Comparison of ENCODE assay signal across 14 cellular contexts in the genomic region with DNA sequence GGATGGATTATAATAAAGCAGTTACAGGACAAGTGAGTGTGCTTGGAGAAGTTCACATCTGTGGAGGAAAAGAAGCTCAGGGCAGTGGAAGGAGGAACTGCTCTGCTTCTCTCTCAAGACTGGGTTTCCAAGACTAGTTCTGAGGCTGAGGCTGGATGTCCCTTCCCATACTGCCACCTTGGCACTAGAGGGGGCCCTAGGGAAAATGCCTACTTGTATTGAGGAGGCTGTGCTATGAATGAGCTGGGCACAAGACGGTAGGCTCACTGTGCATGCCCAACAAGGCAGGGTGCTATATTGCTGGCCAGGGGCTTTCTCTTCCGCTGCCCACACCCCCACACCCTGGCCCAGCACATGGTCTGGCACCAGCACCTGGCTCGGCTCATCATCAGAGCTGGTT.
A peak's percentile ranks its signal among the peaks of the same experiment; 100 is the strongest.
DNase-seq lines count a peak whose midpoint lies in the region; ATAC-seq and TF ChIP-seq lines count a peak whose summit lies in the region.
"Had no signal": no experiment of that assay in that cellular context is flagged by ENCODE, and none has a peak within 500 bp of the region (broad histone marks: within the 10 kb centered on the region; RNA-seq: fewer than 3 reads in every experiment).

No MANE protein-coding gene starts in this region.

- ATAC-seq in GM18498 (IDR thresholded peaks at IDR 0.05; ENCODE audit: unreplicated experiment) (no peak), GM21737 (IDR thresholded peaks at IDR 0.05; ENCODE audit: unreplicated experiment) (no peak)

- peak; percentile 23; the same call in 1 of the 2 replicates for TF ChIP-seq CTCF in AG10803 (conservative IDR thresholded peaks at IDR 0.05; ENCODE audit: low read length)
- no peak for TF ChIP-seq CTCF in nephron progenitor cell (IDR thresholded peaks at IDR 0.05)

- H3K4me1 ChIP-seq in iPS DF 6.9 (ENCODE audit: control insufficient read depth, insufficient read depth, low read length): no peaks in the 10 kb centered on the region

- H3K27me3 Mint-ChIP-seq in nephron progenitor cell (ENCODE audit: low read depth, poor library complexity): no peaks in the 10 kb centered on the region
- H3K27me3 Mint-ChIP-seq: activated CD4-positive, alpha-beta T cell treated with anti-CD3 and anti-CD28 coated beads, Interleukin-2, amount 10 ng/mL, durations not matched to agents 7 days and 5 days; activated naive CD8-positive, alpha-beta T cell had no signal

- H3K36me3 ChIP-seq in H7 (replicated peaks; ENCODE audit: control insufficient read depth, insufficient read depth, low read length): no peaks in the 10 kb centered on the region
- H3K36me3 ChIP-seq in iPS DF 6.9 (ENCODE audit: control insufficient read depth, insufficient read depth, low read length): no peaks in the 10 kb centered on the region

- no peak overlapping the region for H3K27ac ChIP-seq in iPS DF 6.9 (ENCODE audit: low read length)

- DNase-seq in AG10803 (ENCODE audit: low read depth) (no peak), H7 (peak; percentile 68), RPMI8226 (peak; percentile 28), iPS DF 6.9 (ENCODE audit: low read depth, low spot score) (peak; percentile 9), nephron progenitor cell (no peak), NCI-H774 (lab: John Stamatoyannopoulos, UW) (no peak)
- DNase-seq: activated CD4-positive, alpha-beta T cell treated with anti-CD3 and anti-CD28 coated beads, Interleukin-2, amount 10 ng/mL, durations not matched to agents 7 days and 5 days; NCI-H187; stimulated activated CD8-positive, alpha-beta memory T cell treated with anti-CD3 and anti-CD28 coated beads, Interleukin-4, amount 100 ng/mL, for 48 hours had no signal

- H3K4me3 ChIP-seq in AG10803 (ENCODE audit: low read length) (no peak overlapping the region), H7 (ENCODE audit: insufficient read depth, low read depth, low read length) (no peak overlapping the region), iPS DF 6.9 (ENCODE audit: low read length) (no peak overlapping the region)
- H3K4me3 ChIP-seq: dorsolateral prefrontal cortex, skin epidermis had no signal

- no peaks in the 10 kb centered on the region for H3K27me3 ChIP-seq in H7 (ENCODE audit: control insufficient read depth, insufficient read depth, low read length)
- H3K27me3 ChIP-seq in iPS DF 6.9 (ENCODE audit: control insufficient read depth, insufficient read depth, low read length): no peaks in the 10 kb centered on the region
- H3K27me3 ChIP-seq: dorsolateral prefrontal cortex had no signal

- WGBS in iPS DF 6.9 (ENCODE audit: insufficient coverage, insufficient read length): no CpG with 5 or more reads among the region's 3 CpGs

- H3K4me3 Mint-ChIP-seq in nephron progenitor cell: no peak overlapping the region
- H3K4me3 Mint-ChIP-seq: activated CD4-positive, alpha-beta T cell treated with anti-CD3 and anti-CD28 coated beads, Interleukin-2, amount 10 ng/mL, durations not matched to agents 7 days and 5 days; activated naive CD8-positive, alpha-beta T cell had no signal

- peaks cover 10% of the 10 kb centered on the region for H3K36me3 Mint-ChIP-seq in nephron progenitor cell (ENCODE audit: low read depth)
- H3K36me3 Mint-ChIP-seq: activated naive CD8-positive, alpha-beta T cell had no signal

- no peaks in the 10 kb centered on the region for H3K9me3 ChIP-seq in iPS DF 6.9 (ENCODE audit: control insufficient read depth, insufficient read depth, low read length)

- peaks cover 26% of the 10 kb centered on the region for H3K4me1 Mint-ChIP-seq in nephron progenitor cell
- H3K4me1 Mint-ChIP-seq: activated CD4-positive, alpha-beta T cell treated with anti-CD3 and anti-CD28 coated beads, Interleukin-2, amount 10 ng/mL, durations not matched to agents 7 days and 5 days had no signal

- no peaks in the 10 kb centered on the region for H3K9me3 Mint-ChIP-seq in nephron progenitor cell
- H3K9me3 Mint-ChIP-seq: activated CD4-positive, alpha-beta T cell treated with anti-CD3 and anti-CD28 coated beads, Interleukin-2, amount 10 ng/mL, durations not matched to agents 7 days and 5 days had no signal

- H3K27ac Mint-ChIP-seq in nephron progenitor cell: no peak overlapping the region
- H3K27ac Mint-ChIP-seq: activated CD4-positive, alpha-beta T cell treated with anti-CD3 and anti-CD28 coated beads, Interleukin-2, amount 10 ng/mL, durations not matched to agents 7 days and 5 days; activated naive CD8-positive, alpha-beta T cell had no signal

Comparison
In these comparisons a context has a peak if more than half of its experiments do, and no peak if none do; other contexts are left out.
1. DNase-seq: peak in H7 (single experiment), RPMI8226 (single experiment) and iPS DF 6.9 (single experiment); none in AG10803 (single experiment), nephron progenitor cell (single experiment) and NCI-H774 (single experiment).